ENCODE assay signal across 8 cellular contexts in the genomic region with DNA sequence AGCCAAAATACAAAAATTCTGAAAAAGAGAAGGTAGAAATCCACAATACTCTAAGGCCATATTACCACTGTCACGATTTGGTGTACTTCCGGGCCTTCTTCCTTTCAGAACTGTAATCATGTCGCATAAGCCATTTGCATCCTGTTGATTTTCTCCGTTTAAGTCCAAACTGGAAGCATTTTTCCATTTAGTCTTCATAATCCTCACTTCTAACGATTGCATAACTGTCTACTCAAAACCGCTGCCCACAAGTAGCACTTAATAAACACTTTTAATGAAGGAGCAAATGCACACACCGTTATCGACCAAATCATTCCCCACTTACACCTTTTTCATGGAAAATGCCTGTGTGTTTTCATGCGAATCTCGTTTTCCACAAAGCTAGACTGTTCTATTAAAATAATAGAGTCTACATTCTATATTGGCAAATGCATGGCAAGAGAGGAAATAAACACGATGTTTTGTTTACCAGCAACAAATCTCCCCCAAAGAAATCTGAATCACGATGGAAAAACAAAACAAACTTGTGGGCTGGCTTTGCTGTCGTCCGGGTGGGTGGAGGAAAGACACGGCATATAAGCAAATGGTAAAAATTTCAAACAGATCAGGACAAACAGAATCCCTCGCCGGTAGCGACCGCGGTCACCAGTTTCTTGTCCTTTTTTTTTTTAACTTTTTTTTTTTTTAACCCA. TPM values are rescaled to one million over a fixed set of nuclear protein-coding genes. Genes with fewer than 3 reads are reported as not detected.
A peak's percentile ranks its signal among the peaks of the same experiment; 100 is the strongest.
DNase-seq lines count a peak whose midpoint lies in the region; ATAC-seq and TF ChIP-seq lines count a peak whose summit lies in the region.

No MANE protein-coding gene starts in this region.

- no peak for TF ChIP-seq POLR2A in NB4 (IDR thresholded peaks at IDR 0.05; ENCODE audit: extremely low read depth, insufficient read length)
- TF ChIP-seq POLR2A in breast epithelium (IDR thresholded peaks at IDR 0.05), result no peak

- peak overlapping the region; percentile 99 to 100 for H3K27ac ChIP-seq in breast epithelium

- TF ChIP-seq CTCF in NB4 (IDR thresholded peaks at IDR 0.05; ENCODE audit: low read depth, low read length), result no peak
- no peak for TF ChIP-seq CTCF in breast epithelium (IDR thresholded peaks at IDR 0.05)

- no peaks in the 10 kb centered on the region for H3K9me3 ChIP-seq in breast epithelium

- intact Hi-C loops in breast epithelium (cut with DNase I; ENCODE audit: low total_unique reads), result no loop called here

- peak; percentile 58 for DNase-seq in NCI-H748 (lab: John Stamatoyannopoulos, UW; ENCODE audit: unreplicated experiment)
- no peak for DNase-seq in NCI-H748 treated with DMSO at 0.1 percent for 48 hours (lab: John Stamatoyannopoulos, UW)
- DNase-seq in NB4 (ENCODE audit: low read depth), result peak; percentile 46
- DNase-seq in breast epithelium (ENCODE audit: low spot score in 2 of 2), result no peak
- DNase-seq in left lobe of liver (ENCODE audit: low spot score), result no peak
- peak; percentile 71 for DNase-seq in superior temporal gyrus (ENCODE audit: extremely low spot score)
- no peak for DNase-seq in activated CD4-positive, CD25-positive, alpha-beta regulatory T cell treated with anti-CD3 and anti-CD28 coated beads, Interleukin-2, amount 50 U/mL, for 72 hours

- H3K36me3 ChIP-seq in breast epithelium, result no peaks in the 10 kb centered on the region

- ATAC-seq in GM21619 (IDR thresholded peaks at IDR 0.05; ENCODE audit: unreplicated experiment) (peak; percentile 11), left lobe of liver (peak; percentile 2)

- H3K4me1 ChIP-seq in breast epithelium, result peaks cover 0 to 4% of the 10 kb centered on the region in 2 donors

- H3K4me3 ChIP-seq in NB4 (ENCODE audit: low read depth, low read length) (peak overlapping the region; percentile 93), breast epithelium (peak overlapping the region; percentile 96 to 100 (median 98))

- no peaks in the 10 kb centered on the region for H3K27me3 ChIP-seq in breast epithelium

RNA-seq across cellular contexts. Expression of a gene that starts 1.0 kb away (rescaled TPM):
- total RNA-seq in breast epithelium (10 to 100 TPM; 25.0 to 46.8 (median 29.5) TPM), left lobe of liver (20.1 TPM)

RNA-seq across cellular contexts. Expression of a gene that starts 48.2 kb away (rescaled TPM):
- total RNA-seq in breast epithelium, result 100 to 1,000 TPM in 2 of 3 donors, 10 to 100 TPM in 1; 72.2 to 120 (median 119) TPM
- total RNA-seq in left lobe of liver, result 31.6 TPM

Comparison
In these comparisons a context has a peak if more than half of its experiments do, and no peak if none do; other contexts are left out.
1. DNase-seq: peak in NCI-H748 (single experiment), NB4 (single experiment) and superior temporal gyrus (single experiment); none in NCI-H748 treated with DMSO at 0.1 percent for 48 hours (single experiment), breast epithelium (0 of 2), left lobe of liver (single experiment) and activated CD4-positive, CD25-positive, alpha-beta regulatory T cell treated with anti-CD3 and anti-CD28 coated beads, Interleukin-2, amount 50 U/mL, for 72 hours (single experiment).